In the genomic region with DNA sequence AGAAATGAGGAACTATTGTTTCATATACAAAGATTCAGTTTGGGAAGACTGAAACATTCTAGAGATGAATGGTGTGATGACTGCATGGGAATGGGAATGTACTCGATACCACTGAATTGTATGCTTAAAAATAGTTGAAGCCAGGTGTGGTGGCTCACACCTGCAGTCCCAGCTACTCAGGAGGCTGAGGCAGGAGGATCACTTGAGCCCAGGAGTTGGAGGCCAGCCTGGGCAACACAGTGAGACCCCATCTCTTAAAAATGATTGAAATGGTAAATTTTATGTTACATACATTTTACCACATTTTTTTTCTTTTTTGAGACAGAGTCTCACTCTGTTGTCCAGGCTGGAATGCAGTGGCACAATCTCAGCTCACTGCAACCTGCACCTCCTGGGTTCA, we compare ENCODE assay signal across 1 cellular context. TPM values are rescaled to one million over a fixed set of nuclear protein-coding genes. Genes with fewer than 3 reads are reported as not detected.
"Had no signal": no experiment of that assay in that cellular context is flagged by ENCODE, and none has a peak within 500 bp of the region (broad histone marks: within the 10 kb centered on the region; RNA-seq: fewer than 3 reads in every experiment).

No MANE protein-coding gene starts in this region.

RNA-seq across cellular contexts. Expression of gene ZIC5, which starts 19.9 kb away (rescaled TPM):
- total RNA-seq: GM12878 had no signal
- polyA plus RNA-seq: GM12878 had no signal

RNA-seq across cellular contexts. Expression of gene ZIC2, which starts 29.9 kb away (rescaled TPM):
- total RNA-seq: GM12878 had no signal
